ENCODE assay signal across 25 cellular contexts in genomic region chr2:198712485-198712884, GRCh38.
DNase-seq lines count a peak whose midpoint lies in the region; ATAC-seq, FAIRE-seq and TF ChIP-seq lines count a peak whose summit lies in the region.
"Had no signal": no experiment of that assay in that cellular context is flagged by ENCODE, and none has a peak within 500 bp of the region (broad histone marks: within the 10 kb centered on the region; RNA-seq: fewer than 3 reads in every experiment).

No MANE protein-coding gene starts in this region.

- H2BK120ac ChIP-seq in H1 (replicated peaks; ENCODE audit: low read depth, low read length): no peak overlapping the region

- DNase-seq in NCI-H2107 treated with DMSO at 0.1 percent for 48 hours (lab: John Stamatoyannopoulos, UW; ENCODE audit: unreplicated experiment) (peak; percentile 25), NCI-H2107 (lab: John Stamatoyannopoulos, UW) (no peak), ELF-1 (ENCODE audit: low read depth, low spot score) (peak; percentile 1), SJCRH30 (peak; percentile 17 to 44), H1 (ENCODE audit: low read depth in 1 of 2, low spot score in 2 of 2) (no peak), CD14-positive monocyte (ENCODE audit: low spot score) (no peak)
- no peak for DNase-seq in activated naive CD8-positive, alpha-beta T cell treated with anti-CD3 and anti-CD28 coated beads, Interleukin-2, amount 50 U/mL, for 24 hours
- DNase-seq: CD4-positive, alpha-beta T cell; CD8-positive, alpha-beta memory T cell; DMS 273 treated with DMSO at 0.1 percent for 48 hours; DMS79; EL; GF-D8; GM23248; HFFc6 had no signal

- no peak overlapping the region for H3K4me3 Mint-ChIP-seq in activated naive CD8-positive, alpha-beta T cell treated with anti-CD3 and anti-CD28 coated beads, Interleukin-2, amount 50 U/mL, for 24 hours
- H3K4me3 Mint-ChIP-seq in CD14-positive monocyte: no peak overlapping the region
- H3K4me3 Mint-ChIP-seq: B cell; CD4-positive, alpha-beta T cell; CD8-positive, alpha-beta memory T cell; HFFc6 had no signal

- H3K27me3 ChIP-seq in SJCRH30 (no peaks in the 10 kb centered on the region), H1 (replicated peaks in 1 of 4; ENCODE audit: control insufficient read depth in 3 of 4, extremely low read depth in 1 of 4, insufficient read depth in 3 of 4, low read length in 3 of 4) (no peaks in the 10 kb centered on the region)
- H3K27me3 ChIP-seq: BLaER1 had no signal

- ATAC-seq in activated naive CD8-positive, alpha-beta T cell treated with anti-CD3 and anti-CD28 coated beads, Interleukin-2, amount 50 U/mL, for 24 hours: no peak
- ATAC-seq in HG03039 (IDR thresholded peaks at IDR 0.05; ENCODE audit: unreplicated experiment): no peak

- no peak overlapping the region for H2BK15ac ChIP-seq in H1 (ENCODE audit: low read length)

- no peak for TF ChIP-seq EP300 in H1 (IDR thresholded peaks at IDR 0.05; ENCODE audit: borderline replicate concordance in 1 of 2, low read depth in 2 of 2, low read length in 2 of 2)

- H3K18ac ChIP-seq in H1 (ENCODE audit: extremely low read depth, low read length): no peak overlapping the region

- H4K5ac ChIP-seq in H1 (ENCODE audit: insufficient read length, low read depth, low read length): no peak overlapping the region

- H3K4me2 ChIP-seq in H1 (ENCODE audit: insufficient read depth in 1 of 2, low read depth in 2 of 2, low read length in 2 of 2): peak overlapping the region in 1 of 2 experiments; percentile 28; a peak in 1 of 4 replicates
- H3K4me2 ChIP-seq: BLaER1 had no signal

- H4K91ac ChIP-seq in H1 (replicated peaks; ENCODE audit: insufficient read length, low read length): no peak overlapping the region

- H3K79me1 ChIP-seq in H1 (ENCODE audit: low read depth, low read length): no peaks in the 10 kb centered on the region

- H3K27ac Mint-ChIP-seq in activated naive CD8-positive, alpha-beta T cell treated with anti-CD3 and anti-CD28 coated beads, Interleukin-2, amount 50 U/mL, for 24 hours: no peak overlapping the region
- H3K27ac Mint-ChIP-seq in CD14-positive monocyte: no peak overlapping the region
- H3K27ac Mint-ChIP-seq: B cell; CD4-positive, alpha-beta T cell; CD8-positive, alpha-beta memory T cell; HFFc6 had no signal

- no peaks in the 10 kb centered on the region for H3K23me2 ChIP-seq in H1 (ENCODE audit: low read depth, low read length)

- CTCF ChIA-PET in H1 (lab: Charles Lee; ENCODE audit: partially characterized antibody): no interaction called here

- intact Hi-C loops in CD14-positive monocyte (cut with micrococcal nuclease): no loop called here

- TF ChIP-seq RAD21 in H1 (IDR thresholded peaks at IDR 0.05 in 1 of 2, conservative IDR thresholded peaks at IDR 0.05 in 1 of 2; ENCODE audit: low read depth in 2 of 2, low read length in 2 of 2): no peak

- no peak for TF ChIP-seq POLR2A in H1 (IDR thresholded peaks at IDR 0.05; ENCODE audit: control extremely low read depth in 1 of 2, low read depth in 2 of 2, low read length in 2 of 2)

- FAIRE-seq in H1 (lab: Jason Lieb, UNC): no peak
- FAIRE-seq: A204.1, D721Med, GM12892, H54 had no signal

- no peaks in the 10 kb centered on the region for H3K79me2 ChIP-seq in H1 (ENCODE audit: control insufficient read depth in 1 of 2, insufficient read depth in 2 of 2, low read length in 2 of 2)

- H2AK5ac ChIP-seq in H1 (ENCODE audit: low read depth, low read length): no peak overlapping the region

- H3K4me1 Mint-ChIP-seq in activated naive CD8-positive, alpha-beta T cell treated with anti-CD3 and anti-CD28 coated beads, Interleukin-2, amount 50 U/mL, for 24 hours: no peaks in the 10 kb centered on the region
- H3K4me1 Mint-ChIP-seq in CD14-positive monocyte: no peaks in the 10 kb centered on the region
- H3K4me1 Mint-ChIP-seq: B cell; CD8-positive, alpha-beta memory T cell had no signal

- no peak overlapping the region for H3K23ac ChIP-seq in H1 (ENCODE audit: insufficient read length)

- H3K27ac ChIP-seq in SJCRH30 (no peak overlapping the region), H1 (ENCODE audit: low read depth, low read length) (no peak overlapping the region)
- H3K27ac ChIP-seq: 22Rv1, BLaER1, C4-2B, GM23248 had no signal

- no peak for TF ChIP-seq CTCF in H1 (IDR thresholded peaks at IDR 0.05; ENCODE audit: control extremely low read depth in 1 of 3, insufficient read depth in 1 of 3, low read depth in 1 of 3, low read length in 3 of 3)
- no peak for TF ChIP-seq CTCF in CD14-positive monocyte (IDR thresholded peaks at IDR 0.05)

- 79% methylated on average over 4 of the region's 4 CpGs; no CpG with 5 or more reads in 1 of the 2 experiments for WGBS in H1 (ENCODE audit: extremely low coverage in 1 of 2, insufficient coverage in 1 of 2, insufficient read length in 1 of 2, insufficient replicate concordance in 2 of 2, low coverage in 1 of 2, low lambda C conversion rate in 2 of 2, missing lambda C conversion rate in 1 of 2), 2 experiments

- no peak overlapping the region for H2BK20ac ChIP-seq in H1 (ENCODE audit: low read length)

- no peak overlapping the region for H2BK12ac ChIP-seq in H1 (ENCODE audit: low read depth, low read length)

- H3K4me3 ChIP-seq in SJCRH30 (no peak overlapping the region), H1 (ENCODE audit: extremely low read depth in 1 of 4, insufficient read depth in 2 of 4, low read depth in 3 of 4, low read length in 4 of 4) (no peak overlapping the region)
- H3K4me3 ChIP-seq: BLaER1, GM23248, HAP-1 had no signal

- H3K27me3 Mint-ChIP-seq in activated naive CD8-positive, alpha-beta T cell treated with anti-CD3 and anti-CD28 coated beads, Interleukin-2, amount 50 U/mL, for 24 hours: no peaks in the 10 kb centered on the region
- H3K27me3 Mint-ChIP-seq in CD14-positive monocyte (ENCODE audit: low read depth in 3 of 3): peaks cover 0 to under 1% (median 0%) of the 10 kb centered on the region in 3 donors
- H3K27me3 Mint-ChIP-seq: B cell; CD4-positive, alpha-beta T cell had no signal

- no peak overlapping the region for H3K14ac ChIP-seq in H1 (ENCODE audit: insufficient read length)

- no peaks in the 10 kb centered on the region for H3K4me1 ChIP-seq in SJCRH30
- no peaks in the 10 kb centered on the region for H3K4me1 ChIP-seq in H1 (replicated peaks in 1 of 4; ENCODE audit: control insufficient read depth in 3 of 4, insufficient read depth in 4 of 4, low read length in 3 of 4)
- H3K4me1 ChIP-seq: HAP-1 had no signal

- H3K36me3 ChIP-seq in SJCRH30: no peaks in the 10 kb centered on the region
- no peaks in the 10 kb centered on the region for H3K36me3 ChIP-seq in H1 (ENCODE audit: control insufficient read depth in 2 of 4, insufficient read depth in 4 of 4, low read length in 3 of 4)
- H3K36me3 ChIP-seq: BLaER1, HAP-1 had no signal

- POLR2A ChIA-PET in H1 (lab: Charles Lee; ENCODE audit: partially characterized antibody): no interaction called here

- H4K8ac ChIP-seq in H1 (ENCODE audit: extremely low read depth, insufficient read depth, low read length): no peak overlapping the region

- no peaks in the 10 kb centered on the region for H4K20me1 ChIP-seq in H1 (replicated peaks in 1 of 2; ENCODE audit: control insufficient read depth in 1 of 2, insufficient read depth in 2 of 2, low read length in 2 of 2)
- H4K20me1 ChIP-seq: BLaER1 had no signal

- H3K36me3 Mint-ChIP-seq in activated naive CD8-positive, alpha-beta T cell treated with anti-CD3 and anti-CD28 coated beads, Interleukin-2, amount 50 U/mL, for 24 hours (ENCODE audit: low read depth): no peaks in the 10 kb centered on the region
- H3K36me3 Mint-ChIP-seq in CD14-positive monocyte: no peaks in the 10 kb centered on the region
- H3K36me3 Mint-ChIP-seq: CD8-positive, alpha-beta memory T cell had no signal

- H2BK5ac ChIP-seq in H1 (ENCODE audit: low read depth, low read length): no peak overlapping the region

- no peak overlapping the region for H3K9ac ChIP-seq in H1 (replicated peaks in 1 of 4; ENCODE audit: extremely low read depth in 1 of 4, low read depth in 3 of 4, low read length in 3 of 4)
- H3K9ac ChIP-seq: BLaER1, GM23248 had no signal

- H3K4ac ChIP-seq in H1 (replicated peaks; ENCODE audit: insufficient read length, low read depth, low read length): no peak overlapping the region

- no peaks in the 10 kb centered on the region for H3K9me3 ChIP-seq in SJCRH30 (replicated peaks)
- no peaks in the 10 kb centered on the region for H3K9me3 ChIP-seq in H1 (ENCODE audit: insufficient read depth in 2 of 2, low read depth in 1 of 2, low read length in 1 of 2)
- H3K9me3 ChIP-seq: HAP-1 had no signal

- no peak overlapping the region for H2AFZ ChIP-seq in H1 (ENCODE audit: low read length)
- H2AFZ ChIP-seq: GM23248 had no signal

- H3K9me3 Mint-ChIP-seq in activated naive CD8-positive, alpha-beta T cell treated with anti-CD3 and anti-CD28 coated beads, Interleukin-2, amount 50 U/mL, for 24 hours: no peaks in the 10 kb centered on the region
- peaks cover 0 to 3% (median 2%) of the 10 kb centered on the region in 7 donors for H3K9me3 Mint-ChIP-seq in CD14-positive monocyte
- H3K9me3 Mint-ChIP-seq: CD4-positive, alpha-beta T cell had no signal

- no peak overlapping the region for H3K56ac ChIP-seq in H1 (replicated peaks; ENCODE audit: insufficient read length, low read depth, low read length)

TF ChIP-seq in H1, 55 proteins besides CTCF, POLR2A, EP300 and RAD21:
- TF ChIP-seq BRCA1 (IDR thresholded peaks at IDR 0.05; ENCODE audit: low read depth, low read length) (no peak), TEAD4 (IDR thresholded peaks at IDR 0.05; ENCODE audit: low read depth, low read length) (peak; percentile 25; the same call in 1 of the 2 replicates)
TF ChIP-seq in H1: peak in this region for 1.

Comparison
In these comparisons a context has a peak if more than half of its experiments do, and no peak if none do; other contexts are left out.
1. DNase-seq: peak in NCI-H2107 treated with DMSO at 0.1 percent for 48 hours (single experiment), ELF-1 (single experiment) and SJCRH30 (2 of 2); none in NCI-H2107 (single experiment), H1 (0 of 2), activated naive CD8-positive, alpha-beta T cell treated with anti-CD3 and anti-CD28 coated beads, Interleukin-2, amount 50 U/mL, for 24 hours (single experiment) and CD14-positive monocyte (single experiment).